In genomic region chr6:25788305-25788922, GRCh38 we compare ENCODE assay signal across 8 cellular contexts. TPM values are rescaled to one million over a fixed set of nuclear protein-coding genes. Genes with fewer than 3 reads are reported as not detected.
A peak's percentile ranks its signal among the peaks of the same experiment; 100 is the strongest.
DNase-seq lines count a peak whose midpoint lies in the region; ATAC-seq, FAIRE-seq and TF ChIP-seq lines count a peak whose summit lies in the region.

No MANE protein-coding gene starts in this region.

- no peaks in the 10 kb centered on the region for H3K79me2 ChIP-seq in astrocyte (ENCODE audit: insufficient read depth, low read length)

- no peaks in the 10 kb centered on the region for H3K36me3 Mint-ChIP-seq in Calu3 (ENCODE audit: insufficient read depth, unreplicated experiment)
- no peaks in the 10 kb centered on the region for H3K36me3 Mint-ChIP-seq in astrocyte (ENCODE audit: low read depth, unreplicated experiment)

- intact Hi-C loops in Calu3 (cut with micrococcal nuclease; ENCODE audit: unreplicated experiment): loop anchor here (1.0 to 2.0 kb wide), 3 partner anchors 68 to 154 kb away; no protein-coding TSS in a partner anchor

- H4K20me1 ChIP-seq in astrocyte (ENCODE audit: insufficient read depth, low read length): no peaks in the 10 kb centered on the region

- ATAC-seq in left lobe of liver (peak; percentile 99), HG03342 (IDR thresholded peaks at IDR 0.05; ENCODE audit: unreplicated experiment) (no peak)

- H3K9ac ChIP-seq in astrocyte (ENCODE audit: low read length): no peak overlapping the region

- no peak overlapping the region for H3K4me3 Mint-ChIP-seq in Calu3 (ENCODE audit: low read depth, unreplicated experiment)
- no peak overlapping the region for H3K4me3 Mint-ChIP-seq in astrocyte (ENCODE audit: unreplicated experiment)

- H3K36me3 ChIP-seq in HEK293 (ENCODE audit: control insufficient read depth in 2 of 2, insufficient read depth in 1 of 2, low read length in 2 of 2): no peaks in the 10 kb centered on the region
- H3K36me3 ChIP-seq in astrocyte (ENCODE audit: insufficient read depth, low read length): no peaks in the 10 kb centered on the region

- in situ Hi-C loops in SK-MEL-5 (cut with HindIII; ENCODE audit: low pct_unique_long_range_greater_than_20kb, low sequenced_read_pairs): no loop called here

- H3K27me3 ChIP-seq in astrocyte (ENCODE audit: insufficient read depth, low read length): no peaks in the 10 kb centered on the region

- H3K9me3 ChIP-seq in HEK293 (ENCODE audit: control insufficient read depth, insufficient read depth, low read depth, low read length) (no peaks in the 10 kb centered on the region), astrocyte (ENCODE audit: insufficient read depth, low read depth, low read length) (no peaks in the 10 kb centered on the region)

- H2AFZ ChIP-seq in astrocyte (ENCODE audit: low read depth, low read length): no peak overlapping the region

- H3K4me1 Mint-ChIP-seq in Calu3 (ENCODE audit: low read depth, unreplicated experiment) (no peaks in the 10 kb centered on the region), astrocyte (ENCODE audit: low read depth, unreplicated experiment) (no peaks in the 10 kb centered on the region)

- H3K4me2 ChIP-seq in astrocyte (ENCODE audit: low read length): no peak overlapping the region

- no peaks in the 10 kb centered on the region for H3K4me1 ChIP-seq in HEK293 (ENCODE audit: control insufficient read depth, insufficient read depth, low read length)
- no peaks in the 10 kb centered on the region for H3K4me1 ChIP-seq in astrocyte (ENCODE audit: insufficient read depth, low read length)

- no peak for FAIRE-seq in astrocyte (lab: Jason Lieb, UNC)

- BruUV-seq in Calu3 (replicated peaks; lab: Mats Ljungman, UMichigan): no TSS peak

- H3K27me3 Mint-ChIP-seq in Calu3 (ENCODE audit: unreplicated experiment) (no peaks in the 10 kb centered on the region), astrocyte (ENCODE audit: low read depth, unreplicated experiment) (no peaks in the 10 kb centered on the region)

- H3K9me3 Mint-ChIP-seq in Calu3 (ENCODE audit: low read depth, unreplicated experiment) (peaks cover 2% of the 10 kb centered on the region), astrocyte (ENCODE audit: unreplicated experiment) (no peaks in the 10 kb centered on the region)

- no peak overlapping the region for H3K27ac Mint-ChIP-seq in Calu3 (ENCODE audit: unreplicated experiment)
- no peak overlapping the region for H3K27ac Mint-ChIP-seq in astrocyte (ENCODE audit: unreplicated experiment)

- H3K4me3 ChIP-seq in HEK293 (ENCODE audit: low read depth, low read length): no peak overlapping the region
- H3K4me3 ChIP-seq in astrocyte (ENCODE audit: insufficient read depth, low read depth, low read length): no peak overlapping the region

- POLR2A ChIA-PET in HEK293 (lab: Yijun Ruan, JAX): interaction anchor here (0.6 kb wide), 2 partner anchors 315 to 415 kb away, joined by 3 read pairs; a partner anchor contains a TSS

- DNase-seq in Calu3 (peak; percentile 88), SK-MEL-5 (ENCODE audit: low read depth, low spot score) (peak; percentile 92), astrocyte (ENCODE audit: low read depth) (peak; percentile 3), left lobe of liver (ENCODE audit: low spot score) (peak; percentile 72), ecto neural progenitor cell (ENCODE audit: low spot score) (no peak)
- peak; percentile 16 for DNase-seq in stimulated activated naive CD4-positive, alpha-beta T cell treated with Interleukin-2 at 50 U/mL for 16 hours (lab: John Stamatoyannopoulos, UW)

- peak; percentile 84 for TF ChIP-seq CTCF in Calu3 (IDR thresholded peaks at IDR 0.05; ENCODE audit: unreplicated experiment)
- peak; percentile 29; the same call in 1 of the 2 replicates for TF ChIP-seq CTCF in HEK293 (tag by site-specific recombination; IDR thresholded peaks at IDR 0.05)
- peak; percentile 21 for TF ChIP-seq CTCF in astrocyte (IDR thresholded peaks at IDR 0.05; ENCODE audit: insufficient read depth, low read depth, low read length)

- no peak overlapping the region for H3K27ac ChIP-seq in HEK293 (ENCODE audit: extremely low read depth, low read depth, low read length)
- no peak overlapping the region for H3K27ac ChIP-seq in astrocyte (ENCODE audit: low read depth, low read length)

- CTCF ChIA-PET in Calu3 (lab: Charles Lee) (interaction anchor here (1.0 to 2.4 kb wide), 5 partner anchors 13 to 102 kb away, joined by 3 to 10 read pairs (median 3); no protein-coding TSS in a partner anchor), HEK293 (lab: Yijun Ruan, JAX) (interaction anchor here (0.6 to 2.9 kb wide), 56 partner anchors 8 to 309 kb away, joined by 3 to 27 read pairs (median 4); partner anchors contain the start of gene SLC17A1)

TF ChIP-seq in HEK293, 187 proteins besides CTCF, POLR2A, EP300 and RAD21:
- TF ChIP-seq BCL11A (tag by site-specific recombination; IDR thresholded peaks at IDR 0.05; ENCODE audit: low read depth) (no peak), ZNF580 (tag by site-specific recombination; IDR thresholded peaks at IDR 0.05) (peak; percentile 51; the same call in 1 of the 2 replicates), ZNF654 (tag by site-specific recombination; IDR thresholded peaks at IDR 0.05; ENCODE audit: low read depth) (peak; percentile 41), ZNF623 (tag by site-specific recombination; IDR thresholded peaks at IDR 0.05) (no peak), MZF1 (tag by site-specific recombination; IDR thresholded peaks at IDR 0.05; ENCODE audit: borderline replicate concordance) (0 out of 2 replicates have a peak, but pooled peaks have one; percentile 21), ZNF341 (tag by site-specific recombination; IDR thresholded peaks at IDR 0.05; ENCODE audit: low read depth) (no peak)
TF ChIP-seq in HEK293: peak in this region for 3.

RNA-seq across cellular contexts. Expression of gene SLC17A4, which starts 33.9 kb away (rescaled TPM):
- total RNA-seq in Calu3 (2022) (1.9 and 3.4 TPM in 2 replicates), astrocyte (not detected in 2 replicates), left lobe of liver (19.2 TPM)
- not detected in 2 replicates for total RNA-seq in SK-MEL-5 (2014; rRNA removed; shearing (Covaris generic))
- not detected in 2 replicates for polyA plus RNA-seq in SK-MEL-5 (2015; cell fraction: cytosol; rRNA removed)
- polyA plus RNA-seq in SK-MEL-5 (2015; cell fraction: nucleus; rRNA removed): not detected in 2 replicates

RNA-seq across cellular contexts. Expression of gene SLC17A1, which starts 43.4 kb away (rescaled TPM):
- total RNA-seq in Calu3 (2022): not detected in 2 replicates
- total RNA-seq in SK-MEL-5 (2014; rRNA removed; shearing (Covaris generic)): not detected in 2 replicates
- polyA plus RNA-seq in SK-MEL-5 (2015; cell fraction: cytosol; rRNA removed): not detected in 2 replicates
- not detected in 2 replicates for polyA plus RNA-seq in SK-MEL-5 (2015; cell fraction: nucleus; rRNA removed)
- not detected in 2 replicates for total RNA-seq in astrocyte
- total RNA-seq in left lobe of liver: 8.7 TPM

Comparison
In these comparisons a context has a peak if more than half of its experiments do, and no peak if none do; other contexts are left out.
1. CTCF ChIP-seq: peak in every context shown above with its lines; median percentile 84 in Calu3; 29 in HEK293; 21 in astrocyte.